8 cellular contexts compared by ENCODE assay signal in the genomic region with DNA sequence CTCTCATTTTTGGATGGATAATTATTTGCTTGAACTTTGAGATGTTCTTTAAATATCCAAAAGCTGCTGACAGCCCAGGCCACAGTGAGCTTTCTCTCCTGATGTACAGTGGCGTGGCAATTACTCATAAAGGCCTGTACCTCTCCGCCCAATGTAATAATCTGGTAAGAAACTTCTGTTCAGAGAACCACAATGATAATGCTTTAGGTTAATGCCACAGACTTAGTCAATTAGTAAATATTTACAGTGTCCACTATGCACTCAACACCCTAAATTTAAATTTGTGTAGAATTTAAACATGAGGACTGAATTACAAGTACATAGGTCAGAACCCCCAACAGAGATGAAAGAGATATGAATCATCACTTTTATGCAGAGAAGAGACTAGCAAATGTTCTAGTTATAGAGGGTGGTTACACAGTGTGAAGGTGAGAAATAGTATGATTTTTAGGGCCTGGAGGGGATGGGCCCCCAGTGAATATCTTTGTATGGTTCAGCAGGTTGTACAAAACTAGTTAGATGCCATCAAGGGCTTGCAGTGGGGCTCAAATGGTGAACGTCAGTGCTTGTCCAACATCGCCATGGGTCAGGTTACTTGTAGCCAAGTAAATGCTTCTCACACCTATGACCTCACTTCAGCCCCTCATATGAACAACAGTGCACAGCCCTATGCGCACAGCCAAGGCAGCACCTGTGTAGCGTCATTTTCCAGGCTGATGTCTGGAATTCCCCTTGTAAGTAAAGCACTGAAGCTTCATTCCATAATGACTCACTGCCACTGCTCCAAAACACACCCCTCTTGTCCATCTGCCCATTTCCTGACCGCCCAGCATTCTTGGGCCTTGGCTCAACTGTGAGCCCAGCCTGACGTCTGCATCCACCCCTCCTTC. TPM values are rescaled to one million over a fixed set of nuclear protein-coding genes. Genes with fewer than 3 reads are reported as not detected.
DNase-seq lines count a peak whose midpoint lies in the region; ATAC-seq and TF ChIP-seq lines count a peak whose summit lies in the region.

No MANE protein-coding gene starts in this region.

- H3K27me3 ChIP-seq in adrenal gland (no peaks in the 10 kb centered on the region), stomach (no peaks in the 10 kb centered on the region)

- H3K36me3 ChIP-seq in adrenal gland (replicated peaks in 1 of 2), result peaks cover 0 to 4% of the 10 kb centered on the region in 2 donors
- peaks cover 0 to 26% (median 11%) of the 10 kb centered on the region in 4 donors for H3K36me3 ChIP-seq in stomach

- TF ChIP-seq EP300 in stomach (IDR thresholded peaks at IDR 0.05), result peak; percentile 36

- no peak overlapping the region for H3K4me3 ChIP-seq in adrenal gland
- no peak overlapping the region for H3K4me3 ChIP-seq in stomach

- peak in 1 of 2 donors; percentile 73 for TF ChIP-seq POLR2A in adrenal gland (IDR thresholded peaks at IDR 0.05)
- no peak for TF ChIP-seq POLR2A in stomach (IDR thresholded peaks at IDR 0.05)

- TF ChIP-seq CTCF in adrenal gland (IDR thresholded peaks at IDR 0.05) (no peak), stomach (IDR thresholded peaks at IDR 0.05) (no peak)

- no peak for ATAC-seq in HG03097 (IDR thresholded peaks at IDR 0.05; ENCODE audit: low FRiP score, unreplicated experiment)

- intact Hi-C loops in adrenal gland (cut with DNase I), result no loop called here
- intact Hi-C loops in stomach (cut with DNase I; ENCODE audit: low total_unique reads), result no loop called here

- 40 to 59% (median 53%) methylated on average over 7 to 8 of the region's 8 CpGs for WGBS in adrenal gland, 4 donors
- WGBS in stomach, 5 donors, result 45 to 65% (median 52%) methylated on average over 7 to 8 of the region's 8 CpGs

- H3K27ac ChIP-seq in adrenal gland, result peak overlapping the region in 4 of 5 donors; percentile 76 to 95 (median 88)
- peak overlapping the region; percentile 79 to 95 (median 84) for H3K27ac ChIP-seq in stomach

- DNase-seq in H4 (ENCODE audit: low spot score) (peak; percentile 92), adrenal gland (peak; percentile 82 to 93 (median 90)), hepatic stellate cell (ENCODE audit: low spot score) (peak; percentile 79), stomach (peak; percentile 68), DMS153 (lab: John Stamatoyannopoulos, UW) (no peak)
- no peak for DNase-seq in activated naive CD4-positive, alpha-beta T cell treated with anti-CD3 and anti-CD28 coated beads, Interleukin-2, amount 50 U/mL, for 16 hours
- DNase-seq in activated CD4-positive, alpha-beta T cell treated with anti-CD3 and anti-CD28 coated beads, Interleukin-2, amount 50 U/mL, for 48 hours, result no peak

- no peaks in the 10 kb centered on the region for H3K9me3 ChIP-seq in adrenal gland (replicated peaks in 1 of 3)
- no peaks in the 10 kb centered on the region for H3K9me3 ChIP-seq in stomach

- H3K4me1 ChIP-seq in adrenal gland (replicated peaks in 1 of 2) (peaks cover 59 to 83% of the 10 kb centered on the region in 2 donors), stomach (peaks cover 56 to 98% (median 85%) of the 10 kb centered on the region in 4 donors)

RNA-seq across cellular contexts. Expression of gene ABHD2, which starts 13.3 kb away (rescaled TPM):
- 15.2 and 19.0 TPM in 2 replicates for total RNA-seq in H4 (2014; rRNA removed; shearing (Covaris generic))
- total RNA-seq in adrenal gland, result 100 to 1,000 TPM; 116 to 316 (median 173) TPM
- polyA plus RNA-seq in adrenal gland, result 10 to 100 TPM in 1 of 3 donors, 1 to 10 TPM in 2; 5.6 to 71.0 (median 9.7) TPM
- total RNA-seq in stomach, result 100 to 1,000 TPM in 4 of 5 donors, 10 to 100 TPM in 1; 16.5 to 192 (median 148) TPM
- 10 to 100 TPM in 1 of 3 donors, 1 to 10 TPM in 2; 5.1 to 16.9 (median 8.9) TPM for polyA plus RNA-seq in stomach

Comparison
In these comparisons a context has a peak if more than half of its experiments do, and no peak if none do; other contexts are left out.
1. DNase-seq: peak in H4 (single experiment), adrenal gland (7 of 7), hepatic stellate cell (single experiment) and stomach (single experiment); none in DMS153 (single experiment), activated naive CD4-positive, alpha-beta T cell treated with anti-CD3 and anti-CD28 coated beads, Interleukin-2, amount 50 U/mL, for 16 hours (single experiment) and activated CD4-positive, alpha-beta T cell treated with anti-CD3 and anti-CD28 coated beads, Interleukin-2, amount 50 U/mL, for 48 hours (0 of 2).